In genomic region chr1:150567341-150567716, GRCh38 we compare ENCODE assay signal across 8 cellular contexts. TPM values are rescaled to one million over a fixed set of nuclear protein-coding genes. Genes with fewer than 3 reads are reported as not detected.
DNase-seq lines count a peak whose midpoint lies in the region; ATAC-seq and TF ChIP-seq lines count a peak whose summit lies in the region.

No MANE protein-coding gene starts in this region.

- peaks cover 28% of the 10 kb centered on the region for H3K36me3 Mint-ChIP-seq in activated naive CD4-positive, alpha-beta T cell treated with anti-CD3 and anti-CD28 coated beads for 36 hours (ENCODE audit: low read depth)

- H2AFZ ChIP-seq in Karpas-422 (ENCODE audit: low read length), result no peak overlapping the region
- H2AFZ ChIP-seq in smooth muscle cell (ENCODE audit: low read depth), result no peak overlapping the region

- H3K9me3 ChIP-seq in Karpas-422 (ENCODE audit: low read length), result no peaks in the 10 kb centered on the region
- no peaks in the 10 kb centered on the region for H3K9me3 ChIP-seq in right cardiac atrium (ENCODE audit: control insufficient read depth, low read length)
- no peaks in the 10 kb centered on the region for H3K9me3 ChIP-seq in smooth muscle cell (replicated peaks; ENCODE audit: low read depth)

- no peaks in the 10 kb centered on the region for H3K27me3 ChIP-seq in Karpas-422 (ENCODE audit: low read length)
- no peaks in the 10 kb centered on the region for H3K27me3 ChIP-seq in right cardiac atrium (ENCODE audit: control insufficient read depth, insufficient read depth)
- no peaks in the 10 kb centered on the region for H3K27me3 ChIP-seq in smooth muscle cell (ENCODE audit: low read depth)

- H3K79me2 ChIP-seq in Karpas-422 (ENCODE audit: low read length) (peaks cover 4% of the 10 kb centered on the region), smooth muscle cell (ENCODE audit: low read depth) (peaks cover 47% of the 10 kb centered on the region)

- peak overlapping the region; percentile 38; the same call in 1 of the 2 replicates for H3K4me3 ChIP-seq in Karpas-422 (ENCODE audit: low read length)
- peak overlapping the region; percentile 24 for H3K4me3 ChIP-seq in right cardiac atrium (ENCODE audit: low read length)
- H3K4me3 ChIP-seq in smooth muscle cell, result peak overlapping the region; percentile 34

- H3K4me1 Mint-ChIP-seq in activated naive CD4-positive, alpha-beta T cell treated with anti-CD3 and anti-CD28 coated beads for 36 hours (ENCODE audit: low read depth), result peaks cover 94% of the 10 kb centered on the region

- intact Hi-C loops in activated naive CD4-positive, alpha-beta T cell treated with anti-CD3 and anti-CD28 coated beads for 36 hours (cut with micrococcal nuclease), result loop anchor here (1.0 kb wide), 3 partner anchors 12 to 130 kb away; partner anchors contain the start of genes GOLPH3L and MCL1
- intact Hi-C loops in right cardiac atrium (cut with DNase I), result loop anchor here in 1 of 4 donors (10.0 kb wide), 1 partner anchor 57 kb away; the partner anchor contains the start of gene ENSA

- ATAC-seq in right cardiac atrium, result peak in 1 of 2 donors; percentile 2

- DNase-seq in GM20000 (ENCODE audit: low spot score) (peak; percentile 67), Karpas-422 (no peak), right cardiac atrium (peak in 1 of 3 donors; percentile 57), smooth muscle cell (lab: John Stamatoyannopoulos, UW; ENCODE audit: unreplicated experiment) (no peak), Ammon's horn (ENCODE audit: low spot score) (no peak), amniotic stem cell (lab: John Stamatoyannopoulos, UW) (no peak), NCI-H226 (no peak)
- peak; percentile 80 for DNase-seq in activated naive CD4-positive, alpha-beta T cell treated with anti-CD3 and anti-CD28 coated beads for 36 hours

- H3K9me3 Mint-ChIP-seq in activated naive CD4-positive, alpha-beta T cell treated with anti-CD3 and anti-CD28 coated beads for 36 hours, result peaks cover under 1% of the 10 kb centered on the region

- peaks cover 60% of the 10 kb centered on the region for H3F3A ChIP-seq in smooth muscle cell (ENCODE audit: low read depth)

- H3K27ac ChIP-seq in Karpas-422 (ENCODE audit: low read length) (peak overlapping the region; percentile 95), right cardiac atrium (ENCODE audit: low read length) (peak overlapping the region; percentile 93), smooth muscle cell (ENCODE audit: low read depth) (peak overlapping the region; percentile 96)

- TF ChIP-seq CTCF in GM20000 (IDR thresholded peaks at IDR 0.05; ENCODE audit: extremely low read depth, missing control alignments), result no peak
- no peak for TF ChIP-seq CTCF in smooth muscle cell (IDR thresholded peaks at IDR 0.05; ENCODE audit: borderline replicate concordance, insufficient read depth, poor library complexity, severe bottlenecking)

- H3K9me2 ChIP-seq in Karpas-422 (replicated peaks; ENCODE audit: insufficient read depth, low read length), result no peaks in the 10 kb centered on the region

- H3K27ac Mint-ChIP-seq in activated naive CD4-positive, alpha-beta T cell treated with anti-CD3 and anti-CD28 coated beads for 36 hours, result peak overlapping the region; percentile 99

- CTCF ChIA-PET in activated naive CD4-positive, alpha-beta T cell treated with anti-CD3 and anti-CD28 coated beads for 36 hours (lab: Charles Lee), result interaction anchor here (0.8 to 13.3 kb wide), 5 partner anchors 9 to 54 kb away, joined by 4 to 167 read pairs (median 7); partner anchors contain the start of gene MCL1

- peak overlapping the region; percentile 55 for H3K9ac ChIP-seq in Karpas-422 (ENCODE audit: low read length)
- H3K9ac ChIP-seq in smooth muscle cell (ENCODE audit: low read depth), result no peak overlapping the region

- peaks cover 89% of the 10 kb centered on the region for H3K4me1 ChIP-seq in Karpas-422 (ENCODE audit: low read length)
- H3K4me1 ChIP-seq in right cardiac atrium (ENCODE audit: control insufficient read depth, insufficient read depth, low read length), result peaks cover 37% of the 10 kb centered on the region
- H3K4me1 ChIP-seq in smooth muscle cell (ENCODE audit: low read depth), result peaks cover 63% of the 10 kb centered on the region

- H3K4me2 ChIP-seq in Karpas-422 (ENCODE audit: low read depth, low read length, poor library complexity, severe bottlenecking) (peak overlapping the region; percentile 60), smooth muscle cell (peak overlapping the region; percentile 78)

- peak overlapping the region; percentile 71 for H3K4me3 Mint-ChIP-seq in activated naive CD4-positive, alpha-beta T cell treated with anti-CD3 and anti-CD28 coated beads for 36 hours

- H3K27me3 Mint-ChIP-seq in activated naive CD4-positive, alpha-beta T cell treated with anti-CD3 and anti-CD28 coated beads for 36 hours (ENCODE audit: low read depth), result no peaks in the 10 kb centered on the region

- H3K36me3 ChIP-seq in Karpas-422 (ENCODE audit: insufficient read depth, low read length) (no peaks in the 10 kb centered on the region), smooth muscle cell (ENCODE audit: low read depth) (no peaks in the 10 kb centered on the region)

- 26% methylated on average over 3 of the region's 3 CpGs for WGBS in right cardiac atrium
- 35% methylated on average over 3 of the region's 3 CpGs for WGBS in smooth muscle cell (ENCODE audit: low lambda C conversion rate)

- H4K20me1 ChIP-seq in Karpas-422 (ENCODE audit: insufficient read depth, low read depth, low read length) (no peaks in the 10 kb centered on the region), smooth muscle cell (ENCODE audit: low read depth) (peaks cover 50% of the 10 kb centered on the region)

RNA-seq across cellular contexts. Expression of gene MCL1, which starts 12.1 kb away (rescaled TPM):
- total RNA-seq in Karpas-422 (2014; rRNA removed; shearing (Covaris generic); ENCODE audit: low replicate concordance), result 141 and 150 TPM in 2 replicates
- 100 to 1,000 TPM; 228 to 235 TPM for total RNA-seq in activated naive CD4-positive, alpha-beta T cell treated with anti-CD3 and anti-CD28 coated beads for 36 hours
- total RNA-seq in right cardiac atrium, result 100 to 1,000 TPM in 1 of 4 donors, 10 to 100 TPM in 3; 65.5 to 130 (median 80.2) TPM
- 78.7 TPM for polyA plus RNA-seq in right cardiac atrium
- total RNA-seq in smooth muscle cell, result 519 and 630 TPM in 2 replicates
- polyA plus RNA-seq in smooth muscle cell, result 224 and 247 TPM in 2 replicates

RNA-seq across cellular contexts. Expression of gene ADAMTSL4, which starts 18.1 kb away (rescaled TPM):
- not detected in 2 replicates for total RNA-seq in Karpas-422 (2014; rRNA removed; shearing (Covaris generic); ENCODE audit: low replicate concordance)
- total RNA-seq in activated naive CD4-positive, alpha-beta T cell treated with anti-CD3 and anti-CD28 coated beads for 36 hours, result 1 to 10 TPM; 1.3 to 2.0 TPM
- total RNA-seq in right cardiac atrium, result 10 to 100 TPM; 22.6 to 57.0 (median 37.2) TPM
- polyA plus RNA-seq in right cardiac atrium, result 26.3 TPM
- total RNA-seq in smooth muscle cell, result 2.4 and 6.4 TPM in 2 replicates
- 8.4 and 20.8 TPM in 2 replicates for polyA plus RNA-seq in smooth muscle cell

RNA-seq across cellular contexts. Expression of gene FALEC, which starts 51.8 kb away (rescaled TPM):
- total RNA-seq in Karpas-422 (2014; rRNA removed; shearing (Covaris generic); ENCODE audit: low replicate concordance), result 0.54 TPM in 1 of 2 replicates, not detected in the other
- total RNA-seq in activated naive CD4-positive, alpha-beta T cell treated with anti-CD3 and anti-CD28 coated beads for 36 hours, result not detected
- total RNA-seq in right cardiac atrium (under 1 TPM in 2 of 4 donors, not detected in 2; 0.60 to 0.70 TPM), smooth muscle cell (not detected in 2 replicates)
- polyA plus RNA-seq in right cardiac atrium (not detected), smooth muscle cell (0.62 and 1.2 TPM in 2 replicates)

RNA-seq across cellular contexts. Expression of gene ECM1, which starts 59.4 kb away (rescaled TPM):
- total RNA-seq in Karpas-422 (2014; rRNA removed; shearing (Covaris generic); ENCODE audit: low replicate concordance), result 2.2 and 7.2 TPM in 2 replicates
- under 1 TPM; 0.69 to 0.88 TPM for total RNA-seq in activated naive CD4-positive, alpha-beta T cell treated with anti-CD3 and anti-CD28 coated beads for 36 hours
- 10 to 100 TPM; 25.5 to 46.8 (median 34.8) TPM for total RNA-seq in right cardiac atrium
- 24.1 TPM for polyA plus RNA-seq in right cardiac atrium
- total RNA-seq in smooth muscle cell, result 14.6 and 19.0 TPM in 2 replicates
- polyA plus RNA-seq in smooth muscle cell, result 32.0 and 36.1 TPM in 2 replicates

Comparison
In these comparisons a context has a peak if more than half of its experiments do, and no peak if none do; other contexts are left out.
1. DNase-seq: peak in GM20000 (single experiment) and activated naive CD4-positive, alpha-beta T cell treated with anti-CD3 and anti-CD28 coated beads for 36 hours (single experiment); none in Karpas-422 (single experiment), smooth muscle cell (single experiment), Ammon's horn (single experiment), amniotic stem cell (single experiment) and NCI-H226 (single experiment).
2. Peak in every context shown above with its lines, with median percentiles within 50 percentile points of each other: H3K27ac ChIP-seq and H3K4me3 ChIP-seq.